28 cellular contexts compared by ENCODE assay signal in the genomic region with DNA sequence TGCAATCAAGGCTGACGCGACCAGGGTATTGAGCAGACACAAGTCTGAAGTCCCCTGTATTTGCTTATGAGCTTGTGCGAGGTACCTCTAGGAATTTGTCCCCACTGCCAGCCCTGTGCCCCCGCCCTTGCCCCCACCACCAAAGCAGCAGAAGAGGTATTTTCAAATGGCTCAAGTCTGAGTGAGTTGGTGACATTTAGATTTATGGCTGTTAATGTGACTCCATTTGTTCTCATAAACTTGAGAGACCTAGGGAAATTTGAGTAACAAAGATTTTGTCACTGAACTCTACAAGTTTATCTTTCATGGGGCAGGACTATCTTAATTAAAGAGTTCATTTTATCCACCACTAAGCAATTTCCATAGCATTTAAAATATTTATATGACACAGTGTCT.
"Had no signal": no experiment of that assay in that cellular context is flagged by ENCODE, and none has a peak within 500 bp of the region (broad histone marks: within the 10 kb centered on the region; RNA-seq: fewer than 3 reads in every experiment).

No MANE protein-coding gene starts in this region.

- H3K27ac ChIP-seq: brain microvascular endothelial cell, epithelial cell of prostate, suprapubic skin, tibial artery, uterus, VCaP had no signal

- H3K4me3 Mint-ChIP-seq: activated naive CD4-positive, alpha-beta T cell treated with anti-CD3 and anti-CD28 coated beads, Interleukin-2, amount 10 ng/mL, durations not matched to agents 7 days and 5 days; activated naive CD8-positive, alpha-beta T cell treated with anti-CD3 and anti-CD28 coated beads, Interleukin-2, amount 10 ng/mL, durations not matched to agents 7 days and 5 days; activated T-helper 1 cell treated with anti-CD3 and anti-CD28 coated beads, Interleukin-12 subunit alpha, Interleukin-12 subunit beta, Interleukin-2, Interleukin-4 antibody, amounts not matched to agents 30 ng/mL and 10 ng/mL and 1 ng/mL, durations not matched to agents 14 hours and 24 hours and 36 hours; endodermal cell; immature natural killer cell; natural killer cell treated with Interleukin-12 subunit alpha and Interleukin-12 subunit beta and Interleukin-15 and Interleukin-18, amount 100 ng/mL, for 72 hours; T-helper 1 cell treated with Interleukin-12 subunit alpha and Interleukin-12 subunit beta and Interleukin-4 antibody, amounts not matched to agents 30 μg/mL and 1 μg/mL, for 36 hours had no signal

- H3K4me1 Mint-ChIP-seq: activated naive CD4-positive, alpha-beta T cell treated with anti-CD3 and anti-CD28 coated beads, Interleukin-2, amount 10 ng/mL, durations not matched to agents 7 days and 5 days; endodermal cell; immature natural killer cell had no signal

- H3K27me3 Mint-ChIP-seq: natural killer cell treated with Interleukin-12 subunit alpha and Interleukin-12 subunit beta and Interleukin-15 and Interleukin-18, amount 100 ng/mL, for 72 hours had no signal

- H3K27me3 ChIP-seq: brain microvascular endothelial cell, suprapubic skin, tibial artery, uterus had no signal

- H3K36me3 ChIP-seq: brain microvascular endothelial cell, left ventricle myocardium inferior, suprapubic skin, tibial artery, uterus had no signal

- H3K27ac Mint-ChIP-seq: activated naive CD4-positive, alpha-beta T cell treated with anti-CD3 and anti-CD28 coated beads, Interleukin-2, amount 10 ng/mL, durations not matched to agents 7 days and 5 days; activated naive CD8-positive, alpha-beta T cell treated with anti-CD3 and anti-CD28 coated beads, Interleukin-2, amount 10 ng/mL, durations not matched to agents 7 days and 5 days; activated T-helper 1 cell treated with anti-CD3 and anti-CD28 coated beads, Interleukin-12 subunit alpha, Interleukin-12 subunit beta, Interleukin-2, Interleukin-4 antibody, amounts not matched to agents 30 ng/mL and 10 ng/mL and 1 ng/mL, durations not matched to agents 14 hours and 24 hours and 36 hours; endodermal cell; natural killer cell treated with Interleukin-12 subunit alpha and Interleukin-12 subunit beta and Interleukin-15 and Interleukin-18, amount 100 ng/mL, for 72 hours; T-helper 1 cell treated with Interleukin-12 subunit alpha and Interleukin-12 subunit beta and Interleukin-4 antibody, amounts not matched to agents 30 μg/mL and 1 μg/mL, for 36 hours had no signal

- DNase-seq: activated CD4-positive, alpha-beta T cell treated with anti-CD3 and anti-CD28 coated beads for 4 hours; activated CD4-positive, alpha-beta T cell treated with anti-CD3 and anti-CD28 coated beads, Interleukin-2, amount 50 U/mL, for 48 hours; activated effector memory CD4-positive, alpha-beta T cell treated with anti-CD3 and anti-CD28 coated beads, Interleukin-2, amount 50 U/mL, for 16 hours; activated naive CD4-positive, alpha-beta T cell treated with anti-CD3 and anti-CD28 coated beads, Interleukin-2, amount 10 ng/mL, durations not matched to agents 7 days and 5 days; activated naive CD8-positive, alpha-beta T cell treated with anti-CD3 and anti-CD28 coated beads, Interleukin-2, amount 10 ng/mL, durations not matched to agents 7 days and 5 days; amniotic stem cell; brain microvascular endothelial cell; caudate nucleus; cortex of kidney; endodermal cell; glutamatergic neuron; immature natural killer cell; left ventricle myocardium inferior; mucosa of descending colon; small intestine; stimulated activated CD4-positive, alpha-beta T cell treated with anti-CD3 and anti-CD28 coated beads, Interleukin-1b, Interleukin-23, amount 100 ng/mL, for 48 hours; stimulated activated CD4-positive, alpha-beta T cell treated with anti-CD3 and anti-CD28 coated beads, Interleukin-4, amount 100 ng/mL, for 4 hours; stimulated activated naive CD4-positive, alpha-beta T cell; SW 1271; T-helper 9 cell had no signal

- H3K9me3 Mint-ChIP-seq: activated naive CD4-positive, alpha-beta T cell treated with anti-CD3 and anti-CD28 coated beads, Interleukin-2, amount 10 ng/mL, durations not matched to agents 7 days and 5 days; activated T-helper 1 cell treated with anti-CD3 and anti-CD28 coated beads, Interleukin-12 subunit alpha, Interleukin-12 subunit beta, Interleukin-2, Interleukin-4 antibody, amounts not matched to agents 30 ng/mL and 10 ng/mL and 1 ng/mL, durations not matched to agents 14 hours and 24 hours and 36 hours; endodermal cell; immature natural killer cell; natural killer cell treated with Interleukin-12 subunit alpha and Interleukin-12 subunit beta and Interleukin-15 and Interleukin-18, amount 100 ng/mL, for 72 hours had no signal

- H3K9me3 ChIP-seq: left ventricle myocardium inferior, mucosa of descending colon, suprapubic skin, tibial artery, uterus had no signal

- H3K36me3 Mint-ChIP-seq: activated naive CD4-positive, alpha-beta T cell treated with anti-CD3 and anti-CD28 coated beads, Interleukin-2, amount 10 ng/mL, durations not matched to agents 7 days and 5 days; immature natural killer cell; natural killer cell treated with Interleukin-12 subunit alpha and Interleukin-12 subunit beta and Interleukin-15 and Interleukin-18, amount 100 ng/mL, for 72 hours had no signal

- H3K4me3 ChIP-seq: left ventricle myocardium inferior, mucosa of descending colon, suprapubic skin, tibial artery, uterus had no signal
